In the genomic region with DNA sequence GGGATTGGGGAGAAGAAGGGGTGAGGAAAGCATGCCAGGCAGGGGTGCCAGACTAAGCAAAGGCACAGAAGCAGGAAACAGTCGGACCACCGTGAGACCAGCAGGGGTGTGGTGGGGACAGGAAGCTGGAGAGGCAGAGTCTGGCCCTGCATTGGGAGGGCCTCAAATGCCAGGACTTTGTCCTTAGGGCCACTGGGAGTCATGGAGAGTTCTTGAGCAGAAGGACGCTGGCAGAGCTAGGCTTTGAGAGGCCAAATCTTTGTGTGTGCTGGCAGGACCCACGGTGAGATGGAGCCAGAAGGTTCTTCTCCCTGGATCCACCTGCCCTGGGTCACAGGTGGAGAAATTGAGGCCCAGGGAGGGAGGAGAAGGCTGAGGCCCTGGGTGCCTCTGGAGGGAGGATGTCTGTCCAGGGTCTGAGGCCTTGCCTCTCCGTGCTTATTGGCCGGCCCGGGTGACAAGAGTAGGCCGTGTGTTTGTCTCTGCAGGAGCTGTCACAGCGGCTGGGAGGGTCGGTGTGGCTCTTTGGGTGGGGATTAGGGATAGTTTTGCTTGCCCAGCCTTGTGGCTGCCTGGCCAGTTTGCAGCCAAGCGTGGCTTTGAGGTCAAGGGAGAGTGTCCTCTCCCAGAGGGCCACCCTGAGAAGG, we compare ENCODE assay signal across 1 cellular context.
TF ChIP-seq lines count a peak whose summit lies in the region.

No MANE protein-coding gene starts in this region.

TF ChIP-seq in endothelial cell of umbilical vein, 7 proteins besides CTCF, POLR2A, EP300 and RAD21:
- no peak for TF ChIP-seq MYC (IDR thresholded peaks at IDR 0.05; ENCODE audit: low read depth, low read length)
- TF ChIP-seq FOS (IDR thresholded peaks at IDR 0.05; ENCODE audit: borderline replicate concordance, insufficient read depth, low read length), result no peak
- no peak for TF ChIP-seq JUN (IDR thresholded peaks at IDR 0.05; ENCODE audit: borderline replicate concordance, insufficient read depth, insufficient read length, low read depth)
- no peak for TF ChIP-seq GATA2 (IDR thresholded peaks at IDR 0.05; ENCODE audit: insufficient read depth, insufficient read length, low read depth, low read length)
- TF ChIP-seq POLR2AphosphoS5 (IDR thresholded peaks at IDR 0.05; ENCODE audit: insufficient read depth, low read depth, low read length), result no peak
- TF ChIP-seq EZH2 (IDR thresholded peaks at IDR 0.05; ENCODE audit: borderline replicate concordance, low read depth, low read length, severe bottlenecking), result no peak
- TF ChIP-seq, protein P1, sequence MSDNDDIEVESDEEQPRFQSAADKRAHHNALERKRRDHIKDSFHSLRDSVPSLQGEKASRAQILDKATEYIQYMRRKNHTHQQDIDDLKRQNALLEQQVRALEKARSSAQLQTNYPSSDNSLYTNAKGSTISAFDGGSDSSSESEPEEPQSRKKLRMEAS (IDR thresholded peaks at IDR 0.05; ENCODE audit: insufficient read depth, insufficient read length), result no peak
